ENCODE assay signal across 25 cellular contexts in the genomic region with DNA sequence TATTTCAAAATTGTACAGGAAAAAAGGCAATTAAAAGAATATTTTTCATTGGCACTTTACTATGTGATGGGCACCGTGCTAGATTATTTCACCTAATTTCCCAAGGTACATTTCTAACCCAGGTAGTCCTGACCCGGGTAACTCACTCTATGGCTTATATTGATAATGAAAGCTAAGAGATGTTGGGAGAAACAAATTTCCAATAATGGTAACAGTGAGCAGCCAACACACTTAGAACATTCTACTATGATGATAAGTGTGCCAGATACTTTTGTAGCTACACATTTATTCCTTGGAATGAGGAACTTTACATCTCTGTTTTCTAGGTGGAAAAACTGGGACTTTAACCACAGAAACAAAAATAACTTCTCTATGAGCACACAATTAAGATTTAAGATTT.
"Had no signal": no experiment of that assay in that cellular context is flagged by ENCODE, and none has a peak within 500 bp of the region (broad histone marks: within the 10 kb centered on the region; RNA-seq: fewer than 3 reads in every experiment).

No MANE protein-coding gene starts in this region.

- H3K27ac Mint-ChIP-seq: endodermal cell; T-helper 2 cell treated with Interferon-gamma antibody and Interleukin-4, amounts not matched to agents 5 μg/mL and 100 μg/mL, for 36 hours had no signal

- H3K4me3 ChIP-seq: body of pancreas, cardiac muscle cell, gastroesophageal sphincter, pancreas, psoas muscle, right atrium auricular region, thyroid gland, upper lobe of right lung had no signal

- H3K27me3 Mint-ChIP-seq: natural killer cell treated with Interleukin-12 subunit alpha and Interleukin-12 subunit beta and Interleukin-15 and Interleukin-18, amount 100 ng/mL, for 72 hours; stimulated activated naive CD8-positive, alpha-beta T cell treated with anti-CD3 and anti-CD28 coated beads, Interleukin-15, Interleukin-2, amounts not matched to agents 100 ng/mL and 50 ng/mL, for 24 hours had no signal

- H3K9me3 Mint-ChIP-seq: activated T-helper 1 cell treated with anti-CD3 and anti-CD28 coated beads, Interleukin-12 subunit alpha, Interleukin-12 subunit beta, Interleukin-2, Interleukin-4 antibody, amounts not matched to agents 30 ng/mL and 10 ng/mL and 1 ng/mL, durations not matched to agents 14 hours and 24 hours and 36 hours; endodermal cell; natural killer cell treated with Interleukin-12 subunit alpha and Interleukin-12 subunit beta and Interleukin-15 and Interleukin-18, amount 100 ng/mL, for 72 hours; stimulated activated naive CD8-positive, alpha-beta T cell treated with anti-CD3 and anti-CD28 coated beads, Interleukin-15, Interleukin-2, amounts not matched to agents 100 ng/mL and 50 ng/mL, for 24 hours; T-helper 2 cell treated with Interferon-gamma antibody and Interleukin-4, amounts not matched to agents 5 μg/mL and 100 μg/mL, for 36 hours had no signal

- ATAC-seq: body of pancreas; gastroesophageal sphincter; left ventricle myocardium superior; natural killer cell treated with Interleukin-12 subunit alpha and Interleukin-12 subunit beta and Interleukin-15 and Interleukin-18, amount 100 ng/mL, for 72 hours; pancreas; upper lobe of right lung had no signal

- H3K27me3 ChIP-seq: body of pancreas, cardiac muscle cell, gastroesophageal sphincter, pancreas, right atrium auricular region, thyroid gland, upper lobe of right lung had no signal

- FAIRE-seq: pancreas had no signal

- H3K27ac ChIP-seq: body of pancreas, cardiac muscle cell, gastroesophageal sphincter, pancreas, psoas muscle, thyroid gland, upper lobe of right lung, WERI-Rb-1 had no signal

- H3K4me3 Mint-ChIP-seq: endodermal cell; T-helper 2 cell treated with Interferon-gamma antibody and Interleukin-4, amounts not matched to agents 5 μg/mL and 100 μg/mL, for 36 hours had no signal

- H3K9me3 ChIP-seq: body of pancreas, gastroesophageal sphincter, pancreas, psoas muscle, right atrium auricular region, thyroid gland, upper lobe of right lung had no signal

- DNase-seq: activated CD4-positive, alpha-beta T cell treated with anti-CD3 and anti-CD28 coated beads for 1 hour; activated CD8-positive, alpha-beta memory T cell treated with anti-CD3 and anti-CD28 coated beads, Interleukin-2, amount 50 U/mL, for 48 hours; activated gamma-delta T cell; anterior cingulate cortex; body of pancreas; cortex of kidney; endodermal cell; head of caudate nucleus; hypothalamus; left ventricle myocardium superior; mammary epithelial cell; pancreas; psoas muscle; stimulated activated CD4-positive, alpha-beta T cell treated with anti-CD3 and anti-CD28 coated beads, Interleukin-1b, Interleukin-23, amount 100 ng/mL, for 48 hours; substantia nigra; thyroid gland; upper lobe of right lung; WERI-Rb-1 had no signal
